In the genomic region with DNA sequence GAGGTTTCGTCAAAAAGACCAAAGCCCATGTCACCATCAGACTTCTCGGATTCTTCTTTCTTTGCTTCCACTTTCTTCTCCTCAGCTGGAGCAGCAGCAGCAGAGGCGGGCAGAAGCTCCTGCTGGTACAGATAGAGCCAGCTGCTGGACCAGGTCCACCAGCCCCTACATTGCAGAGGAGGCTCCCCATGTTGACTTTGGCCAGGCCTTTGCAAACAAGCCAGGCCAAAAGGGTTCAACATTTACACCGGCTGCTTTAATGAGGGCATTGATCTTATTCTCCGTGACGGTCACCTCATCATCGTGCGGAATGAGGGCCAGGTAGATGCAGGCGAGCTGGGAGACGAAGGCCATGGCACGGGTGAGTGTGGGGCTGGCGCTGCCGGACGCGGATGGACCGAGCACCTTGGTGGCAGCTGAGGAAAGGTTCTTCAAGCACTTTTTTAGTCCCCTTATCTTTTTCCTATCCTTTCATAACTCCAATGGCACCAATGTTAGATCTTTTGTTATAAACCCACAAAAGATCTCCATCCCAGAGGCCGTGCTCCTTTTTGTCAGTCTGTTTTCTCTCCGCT, we compare ENCODE assay signal across 18 cellular contexts.
DNase-seq lines count a peak whose midpoint lies in the region; ATAC-seq and TF ChIP-seq lines count a peak whose summit lies in the region.
"Had no signal": no experiment of that assay in that cellular context is flagged by ENCODE, and none has a peak within 500 bp of the region (broad histone marks: within the 10 kb centered on the region; RNA-seq: fewer than 3 reads in every experiment).

No MANE protein-coding gene starts in this region.

- no peak overlapping the region for H3K9ac ChIP-seq in PC-3 (ENCODE audit: low read length)

- TF ChIP-seq CTCF in Calu3 (IDR thresholded peaks at IDR 0.05; ENCODE audit: unreplicated experiment) (no peak), PC-3 (conservative IDR thresholded peaks at IDR 0.05; ENCODE audit: low read depth, low read length) (no peak), nephron progenitor cell (IDR thresholded peaks at IDR 0.05) (no peak)

- no TSS peak for BruUV-seq in Calu3 (replicated peaks; lab: Mats Ljungman, UMichigan)
- BruUV-seq in PC-3 (replicated peaks; lab: Mats Ljungman, UMichigan): no TSS peak

- no peaks in the 10 kb centered on the region for H3K9me2 ChIP-seq in PC-3 (replicated peaks; ENCODE audit: low read length)

- no peaks in the 10 kb centered on the region; the same call in 1 of the 2 replicates for H3K9me3 ChIP-seq in PC-3 (ENCODE audit: low read length)
- H3K9me3 ChIP-seq: Peyer's patch had no signal

- peak overlapping the region; percentile 35 for H3K27ac Mint-ChIP-seq in Calu3 (ENCODE audit: unreplicated experiment)
- peak overlapping the region; percentile 45 for H3K27ac Mint-ChIP-seq in nephron progenitor cell
- H3K27ac Mint-ChIP-seq in naive thymus-derived CD8-positive, alpha-beta T cell: no peak overlapping the region

- intact Hi-C loops in Calu3 (cut with micrococcal nuclease; ENCODE audit: unreplicated experiment): no loop called here
- intact Hi-C loops in PC-3 (cut with micrococcal nuclease): no loop called here
- intact Hi-C loops in posterior cingulate gyrus (cut with DNase I): no loop called here

- DNase-seq in Calu3 (no peak), PC-3 (no peak), left lobe of liver (ENCODE audit: low spot score) (peak; percentile 66), nephron progenitor cell (no peak), posterior cingulate gyrus (no peak)
- DNase-seq in activated naive CD4-positive, alpha-beta T cell treated with anti-CD3 and anti-CD28 coated beads, Interleukin-2, amount 50 U/mL, for 16 hours: no peak
- no peak for DNase-seq in naive thymus-derived CD8-positive, alpha-beta T cell
- DNase-seq: C1 segment of cervical spinal cord, DMS153, H7, MV-4-11, NCI-H1436, NCI-H2081 treated with DMSO at 0.1 percent for 48 hours, NCI-H510A, NCI-H774, Peyer's patch had no signal

- H3K4me3 ChIP-seq in PC-3 (ENCODE audit: low read length): peak overlapping the region; percentile 8; the same call in 1 of the 2 replicates
- H3K4me3 ChIP-seq: Peyer's patch had no signal

- H3K4me2 ChIP-seq in PC-3 (ENCODE audit: low read length): peak overlapping the region; percentile 54

- H3K27ac ChIP-seq in PC-3 (ENCODE audit: low read length): no peak overlapping the region
- H3K27ac ChIP-seq: Peyer's patch had no signal

- no peaks in the 10 kb centered on the region for H3F3A ChIP-seq in PC-3 (ENCODE audit: low read length, unreplicated experiment)

- H3K79me2 ChIP-seq in PC-3 (ENCODE audit: low read length): no peaks in the 10 kb centered on the region

- CTCF ChIA-PET in Calu3 (lab: Charles Lee) (interaction anchor here (0.8 kb wide), 1 partner anchor 159 kb away, joined by 4 read pairs; no protein-coding TSS in a partner anchor), PC-3 (lab: Charles Lee) (no interaction called here)

- POLR2A ChIA-PET in PC-3 (lab: Charles Lee; ENCODE audit: unreplicated experiment): no interaction called here
- POLR2A ChIA-PET in naive thymus-derived CD8-positive, alpha-beta T cell (lab: Charles Lee): no interaction called here

- peaks cover 18% of the 10 kb centered on the region for H3K4me1 Mint-ChIP-seq in Calu3 (ENCODE audit: low read depth, unreplicated experiment)
- peaks cover 6% of the 10 kb centered on the region for H3K4me1 Mint-ChIP-seq in nephron progenitor cell
- H3K4me1 Mint-ChIP-seq in naive thymus-derived CD8-positive, alpha-beta T cell: no peaks in the 10 kb centered on the region

- ATAC-seq in PC-3 (peak; percentile 41), left lobe of liver (peak; percentile 94)
- no peak for ATAC-seq in naive thymus-derived CD8-positive, alpha-beta T cell
- ATAC-seq: Right ventricle myocardium inferior, SK-N-SH treated with all-trans-retinoic acid at 6 μM for 48 hours had no signal

- no peaks in the 10 kb centered on the region for H3K9me3 Mint-ChIP-seq in Calu3 (ENCODE audit: low read depth, unreplicated experiment)
- H3K9me3 Mint-ChIP-seq in nephron progenitor cell: peaks cover 3% of the 10 kb centered on the region
- peaks cover 0 to 4% (median 0%) of the 10 kb centered on the region in 9 donors for H3K9me3 Mint-ChIP-seq in naive thymus-derived CD8-positive, alpha-beta T cell

- no peaks in the 10 kb centered on the region for H3K36me3 ChIP-seq in PC-3 (ENCODE audit: low read depth, low read length)
- H3K36me3 ChIP-seq: Peyer's patch had no signal

- H2AFZ ChIP-seq in PC-3 (ENCODE audit: low read length): no peak overlapping the region; the same call in 1 of the 2 replicates

- H3K36me3 Mint-ChIP-seq in Calu3 (ENCODE audit: insufficient read depth, unreplicated experiment) (no peaks in the 10 kb centered on the region), nephron progenitor cell (ENCODE audit: low read depth) (no peaks in the 10 kb centered on the region)
- no peaks in the 10 kb centered on the region for H3K36me3 Mint-ChIP-seq in naive thymus-derived CD8-positive, alpha-beta T cell

- H3K27me3 Mint-ChIP-seq in Calu3 (ENCODE audit: unreplicated experiment) (no peaks in the 10 kb centered on the region), nephron progenitor cell (ENCODE audit: low read depth, poor library complexity) (no peaks in the 10 kb centered on the region)
- peaks cover 0 to 3% (median 0%) of the 10 kb centered on the region in 5 donors for H3K27me3 Mint-ChIP-seq in naive thymus-derived CD8-positive, alpha-beta T cell

- H4K20me1 ChIP-seq in PC-3 (ENCODE audit: low read length): no peaks in the 10 kb centered on the region

- peaks cover 81% of the 10 kb centered on the region for H3K27me3 ChIP-seq in PC-3 (ENCODE audit: low read length)
- H3K27me3 ChIP-seq: Peyer's patch had no signal

- peak overlapping the region; percentile 48 for H3K4me3 Mint-ChIP-seq in Calu3 (ENCODE audit: low read depth, unreplicated experiment)
- H3K4me3 Mint-ChIP-seq in nephron progenitor cell: no peak overlapping the region
- no peak overlapping the region for H3K4me3 Mint-ChIP-seq in naive thymus-derived CD8-positive, alpha-beta T cell

- H3K4me1 ChIP-seq in PC-3 (ENCODE audit: insufficient read depth, low read length): peaks cover 15% of the 10 kb centered on the region
- H3K4me1 ChIP-seq: Peyer's patch had no signal

Comparison
In these comparisons a context has a peak if more than half of its experiments do, and no peak if none do; other contexts are left out.
1. H3K27ac Mint-ChIP-seq: peak in Calu3 (single experiment) and nephron progenitor cell (single experiment); none in naive thymus-derived CD8-positive, alpha-beta T cell (0 of 10).
2. ATAC-seq: peak in PC-3 (single experiment) and left lobe of liver (single experiment); none in naive thymus-derived CD8-positive, alpha-beta T cell (0 of 2).